In the genomic region with DNA sequence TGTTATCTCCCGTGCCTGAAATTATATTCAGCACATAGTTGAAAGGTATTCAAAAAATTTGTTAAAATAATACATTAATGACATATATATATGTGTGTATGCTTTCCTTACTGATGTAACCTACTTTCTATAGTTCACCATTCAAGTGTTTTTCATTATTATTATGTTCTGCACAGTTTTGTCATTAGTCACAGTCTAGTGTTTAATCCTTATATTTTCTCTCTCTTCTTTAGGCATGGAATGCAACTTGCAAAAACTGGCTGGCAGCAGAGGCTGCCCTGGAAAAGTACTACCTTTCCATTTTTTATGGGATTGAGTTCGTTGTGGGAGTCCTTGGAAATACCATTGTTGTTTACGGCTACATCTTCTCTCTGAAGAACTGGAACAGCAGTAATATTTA, we compare ENCODE assay signal across 19 cellular contexts. TPM values are rescaled to one million over a fixed set of nuclear protein-coding genes. Genes with fewer than 3 reads are reported as not detected.
DNase-seq lines count a peak whose midpoint lies in the region; ATAC-seq and TF ChIP-seq lines count a peak whose summit lies in the region.
"Had no signal": no experiment of that assay in that cellular context is flagged by ENCODE, and none has a peak within 500 bp of the region (broad histone marks: within the 10 kb centered on the region; RNA-seq: fewer than 3 reads in every experiment).

No MANE protein-coding gene starts in this region.

- no peaks in the 10 kb centered on the region for H3K36me3 Mint-ChIP-seq in mesothelial cell of epicardium

- TF ChIP-seq RAD21 in SK-N-SH (IDR thresholded peaks at IDR 0.05; ENCODE audit: low read length): no peak

- H3K27ac ChIP-seq in HL-60 (replicated peaks) (peak overlapping the region; percentile 30), SK-N-SH (ENCODE audit: low read depth in 2 of 2, low read length in 1 of 2) (peak overlapping the region; percentile 69 to 76), upper lobe of left lung (no peak overlapping the region)
- H3K27ac ChIP-seq: RWPE1 had no signal

- WGBS in SK-N-SH (ENCODE audit: low lambda C conversion rate): 10% methylated on average over 3 of the region's 3 CpGs
- 74 to 77% methylated on average over 3 of the region's 3 CpGs for WGBS in upper lobe of left lung, 2 donors

- peak overlapping the region; percentile 38; the same call in 1 of the 2 replicates for H3K4me2 ChIP-seq in SK-N-SH

- peak overlapping the region; percentile 35; the same call in 1 of the 2 replicates for H3K9ac ChIP-seq in SK-N-SH

- H3K4me3 ChIP-seq in HL-60 (replicated peaks; ENCODE audit: insufficient read depth, low read length): no peak overlapping the region
- no peak overlapping the region; a peak in 1 of 4 replicates for H3K4me3 ChIP-seq in SK-N-SH (ENCODE audit: low read depth in 2 of 2, low read length in 1 of 2)
- H3K4me3 ChIP-seq in upper lobe of left lung: no peak overlapping the region

- no peak overlapping the region for H2AFZ ChIP-seq in SK-N-SH (ENCODE audit: low read depth)

- POLR2A ChIA-PET in SK-N-SH (lab: Yijun Ruan, JAX): no interaction called here

- peaks cover 8 to 18% of the 10 kb centered on the region in 2 experiments for H3K36me3 ChIP-seq in SK-N-SH (replicated peaks in 1 of 2; ENCODE audit: control insufficient read depth in 1 of 2, insufficient read depth in 2 of 2, low read length in 1 of 2)
- H3K36me3 ChIP-seq in upper lobe of left lung: no peaks in the 10 kb centered on the region
- H3K36me3 ChIP-seq: BE2C had no signal

- peaks cover 76% of the 10 kb centered on the region for H3K79me2 ChIP-seq in SK-N-SH (ENCODE audit: insufficient read depth)

- H3K4me1 ChIP-seq in SK-N-SH (ENCODE audit: control insufficient read depth in 1 of 2, insufficient read depth in 2 of 2, low read depth in 1 of 2, low read length in 1 of 2) (peaks cover 0 to 2% of the 10 kb centered on the region in 2 experiments; a peak in 1 of 4 replicates), upper lobe of left lung (no peaks in the 10 kb centered on the region)

- no peak for TF ChIP-seq CTCF in HL-60 (IDR thresholded peaks at IDR 0.05; ENCODE audit: insufficient read depth, low read length)
- no peak for TF ChIP-seq CTCF in SK-N-SH (IDR thresholded peaks at IDR 0.05)
- no peak for TF ChIP-seq CTCF in mesothelial cell of epicardium (IDR thresholded peaks at IDR 0.05; ENCODE audit: unreplicated experiment)
- no peak for TF ChIP-seq CTCF in upper lobe of left lung (IDR thresholded peaks at IDR 0.05)

- no peak for TF ChIP-seq POLR2A in upper lobe of left lung (IDR thresholded peaks at IDR 0.05)

- H3F3A ChIP-seq in SK-N-SH (replicated peaks; ENCODE audit: insufficient read depth): peaks cover 28% of the 10 kb centered on the region

- peak overlapping the region; percentile 71 for H3K27ac Mint-ChIP-seq in mesothelial cell of epicardium
- H3K27ac Mint-ChIP-seq: CD4-positive, alpha-beta T cell had no signal

- ATAC-seq in upper lobe of left lung (ENCODE audit: low FRiP score in 2 of 2) (no peak), esophagus mucosa (no peak), HG02884 (IDR thresholded peaks at IDR 0.05; ENCODE audit: unreplicated experiment) (no peak)

- peaks cover 22% of the 10 kb centered on the region for H3K4me1 Mint-ChIP-seq in mesothelial cell of epicardium

- no peaks in the 10 kb centered on the region for H3K27me3 Mint-ChIP-seq in mesothelial cell of epicardium (ENCODE audit: low read depth)

- no peaks in the 10 kb centered on the region; the same call in 1 of the 2 replicates for H3K9me3 ChIP-seq in SK-N-SH
- no peaks in the 10 kb centered on the region for H3K9me3 ChIP-seq in upper lobe of left lung
- H3K9me3 ChIP-seq: BE2C had no signal

- TF ChIP-seq EP300 in SK-N-SH (IDR thresholded peaks at IDR 0.05; ENCODE audit: borderline replicate concordance in 1 of 2, low read depth in 1 of 2, low read length in 1 of 2) (no peak), upper lobe of left lung (IDR thresholded peaks at IDR 0.05) (no peak)

- CTCF ChIA-PET in SK-N-SH (lab: Yijun Ruan, JAX): no interaction called here

- no peak for DNase-seq in HL-60 (ENCODE audit: low read depth in 1 of 2, low spot score in 1 of 2)
- DNase-seq in SK-N-SH: no peak
- DNase-seq in mesothelial cell of epicardium (ENCODE audit: low spot score in 2 of 2, unreplicated experiment in 2 of 2): no peak
- no peak for DNase-seq in upper lobe of left lung
- DNase-seq in NCI-H1417 treated with DMSO at 0.1 percent for 48 hours (lab: John Stamatoyannopoulos, UW): no peak
- DNase-seq: ACHN; BE2C; CD4-positive, alpha-beta T cell; DND-41; GF-D8; Kasumi-1; NCI-H1105 treated with DMSO at 0.1 percent for 48 hours; NCI-H187; NCI-H446; NK-92 treated with Interleukin-12 subunit alpha and Interleukin-12 subunit beta, amount 100 ng/mL, for 24 hours; SW 1271 had no signal

- no peaks in the 10 kb centered on the region for H3K9me2 ChIP-seq in SK-N-SH

- no peaks in the 10 kb centered on the region for H3K27me3 ChIP-seq in HL-60 (ENCODE audit: insufficient read depth, poor library complexity, severe bottlenecking)
- H3K27me3 ChIP-seq in SK-N-SH (ENCODE audit: insufficient read depth): no peaks in the 10 kb centered on the region
- H3K27me3 ChIP-seq in upper lobe of left lung: no peaks in the 10 kb centered on the region
- H3K27me3 ChIP-seq: BE2C had no signal

- H3K4me3 Mint-ChIP-seq in mesothelial cell of epicardium: no peak overlapping the region
- H3K4me3 Mint-ChIP-seq: CD4-positive, alpha-beta T cell had no signal

- peaks cover 5% of the 10 kb centered on the region for H3K9me3 Mint-ChIP-seq in mesothelial cell of epicardium
- H3K9me3 Mint-ChIP-seq: CD4-positive, alpha-beta T cell had no signal

- no peaks in the 10 kb centered on the region for H4K20me1 ChIP-seq in SK-N-SH (ENCODE audit: insufficient read depth)

TF ChIP-seq in SK-N-SH, 30 proteins besides CTCF, POLR2A, EP300 and RAD21:
- TF ChIP-seq RFX5 (IDR thresholded peaks at IDR 0.05; ENCODE audit: low read length): no peak
- TF ChIP-seq EZH2phosphoT487 (IDR thresholded peaks at IDR 0.05; ENCODE audit: borderline replicate concordance, low read depth): no peak

RNA-seq across cellular contexts. Expression of a gene that starts 6.9 kb away (rescaled TPM):
- 1.5 and 2.9 TPM in 2 replicates for polyA plus RNA-seq in SK-N-SH (2012; rRNA removed)
- 3.5 and 4.6 TPM in 2 replicates for polyA plus RNA-seq in SK-N-SH (2012; cell fraction: cytosol; rRNA removed)
- 1.1 and 3.5 TPM in 2 replicates for polyA plus RNA-seq in SK-N-SH (2012; cell fraction: nucleus; rRNA removed)
- total RNA-seq in mesothelial cell of epicardium: 0.13 to 0.18 TPM (median 0.13 TPM) in 3 replicates
- 1 to 10 TPM in 4 of 6 donors, under 1 TPM in 1, not detected in 1; 0.22 to 3.3 (median 2.9) TPM for total RNA-seq in upper lobe of left lung
- total RNA-seq in esophagus mucosa: not detected
- total RNA-seq: CD4-positive, alpha-beta T cell had no signal

Comparison
In these comparisons a context has a peak if more than half of its experiments do, and no peak if none do; other contexts are left out.
1. H3K27ac ChIP-seq: peak in HL-60 (single experiment) and SK-N-SH (2 of 2); none in upper lobe of left lung (0 of 4).